In the genomic region with DNA sequence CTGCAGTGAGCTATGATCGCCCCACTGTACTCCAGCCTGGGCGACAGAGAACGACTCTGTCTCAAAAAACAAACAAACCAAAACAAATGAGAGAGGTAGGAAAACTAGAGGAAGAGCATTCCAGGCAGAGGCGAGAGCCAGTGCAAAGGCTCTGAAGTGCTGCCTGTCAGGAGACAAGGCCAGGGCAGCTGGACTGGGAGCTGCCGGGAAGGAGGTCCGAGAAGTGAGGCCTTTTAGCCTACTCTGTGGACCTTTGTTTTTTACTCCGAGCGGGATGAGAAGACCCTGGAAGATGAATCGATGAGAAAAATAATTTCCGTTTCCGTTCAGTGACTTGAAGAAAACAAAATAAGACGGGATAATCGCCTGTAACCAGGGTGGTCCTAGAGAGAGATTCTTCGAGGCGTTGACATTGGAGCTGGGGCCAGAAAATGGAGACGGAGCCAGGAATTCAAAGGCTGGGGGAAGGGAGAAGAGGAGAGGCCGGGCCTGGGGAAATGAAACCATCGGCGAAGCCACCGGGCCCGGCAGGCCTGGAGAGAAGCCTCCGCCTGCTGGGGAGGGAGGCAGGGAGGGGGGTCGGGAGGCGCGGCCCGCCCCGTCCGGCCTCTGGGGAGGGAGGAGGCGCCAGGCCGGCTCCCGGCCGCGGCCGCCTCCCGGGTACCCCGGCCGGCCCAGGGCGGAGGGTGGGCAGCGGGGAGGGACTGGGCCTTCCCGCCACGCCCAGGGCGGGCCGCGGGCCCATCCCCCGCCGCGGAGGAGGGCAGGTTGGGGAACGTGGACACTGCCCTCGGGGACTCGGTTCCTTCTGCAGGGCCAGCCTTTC, we compare ENCODE assay signal across 8 cellular contexts. TPM values are rescaled to one million over a fixed set of nuclear protein-coding genes. Genes with fewer than 3 reads are reported as not detected.
DNase-seq lines count a peak whose midpoint lies in the region; ATAC-seq and TF ChIP-seq lines count a peak whose summit lies in the region.

No MANE protein-coding gene starts in this region.

- H3K27ac Mint-ChIP-seq in activated CD4-positive, alpha-beta memory T cell treated with anti-CD3 and anti-CD28 coated beads, Interleukin-2, amount 10 ng/mL, durations not matched to agents 7 days and 5 days = peak overlapping the region; percentile 89

- peak overlapping the region; percentile 85 for H3K4me3 Mint-ChIP-seq in activated CD4-positive, alpha-beta memory T cell treated with anti-CD3 and anti-CD28 coated beads, Interleukin-2, amount 10 ng/mL, durations not matched to agents 7 days and 5 days

- ATAC-seq in HG03108 (IDR thresholded peaks at IDR 0.05; ENCODE audit: unreplicated experiment) (peak; percentile 66), lower lobe of right lung (peak; percentile 99), GM21423 (IDR thresholded peaks at IDR 0.05; ENCODE audit: unreplicated experiment) (no peak)

- peak overlapping the region; percentile 53 for H3K4me3 ChIP-seq in lower lobe of right lung

- no peak for TF ChIP-seq CTCF in lower lobe of right lung (IDR thresholded peaks at IDR 0.05)

- H3K27ac ChIP-seq in lower lobe of right lung = peak overlapping the region; percentile 94

- CTCF ChIA-PET in activated CD4-positive, alpha-beta memory T cell treated with anti-CD3 and anti-CD28 coated beads, Interleukin-2, amount 10 ng/mL, durations not matched to agents 7 days and 5 days (lab: Charles Lee) = interaction anchor here (1.5 to 9.0 kb wide), 3 partner anchors 9 to 31 kb away, joined by 7 to 42 read pairs (median 10); no protein-coding TSS in a partner anchor

- no peaks in the 10 kb centered on the region for H3K27me3 ChIP-seq in lower lobe of right lung (ENCODE audit: low read depth)

- POLR2A ChIA-PET in activated CD4-positive, alpha-beta memory T cell treated with anti-CD3 and anti-CD28 coated beads, Interleukin-2, amount 10 ng/mL, durations not matched to agents 7 days and 5 days (lab: Charles Lee) = interaction anchor here (1.0 to 2.9 kb wide), 3 partner anchors 9 to 31 kb away, joined by 4 to 13 read pairs (median 12); a partner anchor contains a TSS

- peaks cover 14% of the 10 kb centered on the region for H3K4me1 Mint-ChIP-seq in activated CD4-positive, alpha-beta memory T cell treated with anti-CD3 and anti-CD28 coated beads, Interleukin-2, amount 10 ng/mL, durations not matched to agents 7 days and 5 days

- no peaks in the 10 kb centered on the region for H3K9me3 Mint-ChIP-seq in activated CD4-positive, alpha-beta memory T cell treated with anti-CD3 and anti-CD28 coated beads, Interleukin-2, amount 10 ng/mL, durations not matched to agents 7 days and 5 days

- peak; percentile 61 for DNase-seq in GM04503 (ENCODE audit: low read depth)
- peak; percentile 93 for DNase-seq in NCI-H69 (lab: John Stamatoyannopoulos, UW)
- DNase-seq in activated CD4-positive, alpha-beta memory T cell treated with anti-CD3 and anti-CD28 coated beads, Interleukin-2, amount 10 ng/mL, durations not matched to agents 7 days and 5 days = peak; percentile 73
- DNase-seq in effector CD8-positive, alpha-beta T cell (lab: John Stamatoyannopoulos, UW) = peak; percentile 24
- peak; percentile 93 for DNase-seq in lower lobe of right lung
- DNase-seq in stimulated activated CD8-positive, alpha-beta memory T cell treated with anti-CD3 and anti-CD28 coated beads, Interleukin-12 subunit alpha, Interleukin-12 subunit beta, amount 100 ng/mL, for 1 hour (ENCODE audit: low read depth) = peak; percentile 27

- intact Hi-C loops in lower lobe of right lung (cut with DNase I) = no loop called here

- no peaks in the 10 kb centered on the region for H3K9me3 ChIP-seq in lower lobe of right lung

- H3K36me3 ChIP-seq in lower lobe of right lung = no peaks in the 10 kb centered on the region

- H3K4me1 ChIP-seq in lower lobe of right lung = peaks cover 21% of the 10 kb centered on the region

- H3K27me3 Mint-ChIP-seq in activated CD4-positive, alpha-beta memory T cell treated with anti-CD3 and anti-CD28 coated beads, Interleukin-2, amount 10 ng/mL, durations not matched to agents 7 days and 5 days = no peaks in the 10 kb centered on the region

- no peaks in the 10 kb centered on the region for H3K36me3 Mint-ChIP-seq in activated CD4-positive, alpha-beta memory T cell treated with anti-CD3 and anti-CD28 coated beads, Interleukin-2, amount 10 ng/mL, durations not matched to agents 7 days and 5 days (ENCODE audit: low read depth)

RNA-seq across cellular contexts. Expression of a gene that starts 7.8 kb away (rescaled TPM):
- total RNA-seq in activated CD4-positive, alpha-beta memory T cell treated with anti-CD3 and anti-CD28 coated beads, Interleukin-2, amount 10 ng/mL, durations not matched to agents 7 days and 5 days = 10 to 100 TPM; 10.6 to 10.7 TPM
- 17.6 TPM for total RNA-seq in lower lobe of right lung

RNA-seq across cellular contexts. Expression of a gene that starts 10.5 kb away (rescaled TPM):
- 10 to 100 TPM; 18.0 to 20.3 TPM for total RNA-seq in activated CD4-positive, alpha-beta memory T cell treated with anti-CD3 and anti-CD28 coated beads, Interleukin-2, amount 10 ng/mL, durations not matched to agents 7 days and 5 days
- 30.7 TPM for total RNA-seq in lower lobe of right lung

RNA-seq across cellular contexts. Expression of a gene that starts 20.4 kb away (rescaled TPM):
- total RNA-seq in activated CD4-positive, alpha-beta memory T cell treated with anti-CD3 and anti-CD28 coated beads, Interleukin-2, amount 10 ng/mL, durations not matched to agents 7 days and 5 days = 1 to 10 TPM; 1.1 to 1.5 TPM
- total RNA-seq in lower lobe of right lung = 51.5 TPM

RNA-seq across cellular contexts. Expression of a gene that starts 31.9 kb away (rescaled TPM):
- total RNA-seq in activated CD4-positive, alpha-beta memory T cell treated with anti-CD3 and anti-CD28 coated beads, Interleukin-2, amount 10 ng/mL, durations not matched to agents 7 days and 5 days = 10 to 100 TPM; 20.1 to 20.5 TPM
- 123 TPM for total RNA-seq in lower lobe of right lung

RNA-seq across cellular contexts. Expression of a gene that starts 33.2 kb away (rescaled TPM):
- total RNA-seq in activated CD4-positive, alpha-beta memory T cell treated with anti-CD3 and anti-CD28 coated beads, Interleukin-2, amount 10 ng/mL, durations not matched to agents 7 days and 5 days = 1 to 10 TPM in 1 of 2 experiments, under 1 TPM in 1; 0.60 to 1.3 TPM
- total RNA-seq in lower lobe of right lung = 0.53 TPM

Comparison
In these comparisons a context has a peak if more than half of its experiments do, and no peak if none do; other contexts are left out.
1. DNase-seq: peak in every context shown above with its lines; median percentile 93 in NCI-H69; 93 in lower lobe of right lung; 73 in activated CD4-positive, alpha-beta memory T cell treated with anti-CD3 and anti-CD28 coated beads, Interleukin-2, amount 10 ng/mL, durations not matched to agents 7 days and 5 days; 61 in GM04503; 27 in stimulated activated CD8-positive, alpha-beta memory T cell treated with anti-CD3 and anti-CD28 coated beads, Interleukin-12 subunit alpha, Interleukin-12 subunit beta, amount 100 ng/mL, for 1 hour; 24 in effector CD8-positive, alpha-beta T cell.
2. RNA of a gene that starts 20.4 kb away (total RNA-seq): 51.5 TPM in lower lobe of right lung (single experiment); 1.1 to 1.5 TPM in activated CD4-positive, alpha-beta memory T cell treated with anti-CD3 and anti-CD28 coated beads, Interleukin-2, amount 10 ng/mL, durations not matched to agents 7 days and 5 days; every median in the first group is over 10 times any median in the second.